ENCODE assay signal across 21 cellular contexts in genomic region chr11:110962907-110963306, GRCh38.
DNase-seq lines count a peak whose midpoint lies in the region; FAIRE-seq lines count a peak whose summit lies in the region.
"Had no signal": no experiment of that assay in that cellular context is flagged by ENCODE, and none has a peak within 500 bp of the region (broad histone marks: within the 10 kb centered on the region; RNA-seq: fewer than 3 reads in every experiment).

No MANE protein-coding gene starts in this region.

- H3K9me3 Mint-ChIP-seq in activated CD4-positive, alpha-beta memory T cell treated with anti-CD3 and anti-CD28 coated beads, Interleukin-2, amount 10 ng/mL, durations not matched to agents 7 days and 5 days, result no peaks in the 10 kb centered on the region
- no peaks in the 10 kb centered on the region for H3K9me3 Mint-ChIP-seq in T-helper 2 cell treated with Interferon-gamma antibody and Interleukin-4, amounts not matched to agents 5 μg/mL and 100 μg/mL, for 36 hours
- H3K9me3 Mint-ChIP-seq: GM23338 had no signal

- no peak overlapping the region for H3K4me3 Mint-ChIP-seq in activated CD4-positive, alpha-beta memory T cell treated with anti-CD3 and anti-CD28 coated beads, Interleukin-2, amount 10 ng/mL, durations not matched to agents 7 days and 5 days
- no peak overlapping the region for H3K4me3 Mint-ChIP-seq in T-helper 2 cell treated with Interferon-gamma antibody and Interleukin-4, amounts not matched to agents 5 μg/mL and 100 μg/mL, for 36 hours
- H3K4me3 Mint-ChIP-seq: CD4-positive, CD25-positive, alpha-beta regulatory T cell; GM23338 had no signal

- FAIRE-seq in endometrium (lab: Jason Lieb, UNC), result peak; percentile 93
- FAIRE-seq: G401.6, GM12878, GM18507 had no signal

- POLR2A ChIA-PET in activated CD4-positive, alpha-beta memory T cell treated with anti-CD3 and anti-CD28 coated beads, Interleukin-2, amount 10 ng/mL, durations not matched to agents 7 days and 5 days (lab: Charles Lee), result no interaction called here

- peak; percentile 25 for DNase-seq in DMS 273 treated with DMSO at 0.1 percent for 48 hours (lab: John Stamatoyannopoulos, UW)
- DNase-seq in NCI-H526 treated with DMSO at 0.1 percent for 48 hours (lab: John Stamatoyannopoulos, UW), result peak; percentile 85
- DNase-seq in iris pigment epithelial cell (ENCODE audit: low read depth), result peak; percentile 58
- no peak for DNase-seq in activated CD4-positive, alpha-beta memory T cell treated with anti-CD3 and anti-CD28 coated beads, Interleukin-2, amount 10 ng/mL, durations not matched to agents 7 days and 5 days
- DNase-seq in KG1 (lab: John Stamatoyannopoulos, UW), result no peak
- DNase-seq in T-helper 2 cell treated with Interferon-gamma antibody and Interleukin-4, amounts not matched to agents 5 μg/mL and 100 μg/mL, for 36 hours (ENCODE audit: low spot score), result no peak
- DNase-seq: AML-193; Calu3; CD4-positive, CD25-positive, alpha-beta regulatory T cell; DMS79 treated with DMSO at 0.1 percent for 48 hours; NCI-H1048; NCI-H1436 treated with DMSO at 0.1 percent for 48 hours; NCI-H2081 treated with DMSO at 0.1 percent for 48 hours; NCI-H2227 treated with DMSO at 0.1 percent for 48 hours; NCI-H524; SJCRH30 had no signal

- H3K36me3 Mint-ChIP-seq in activated CD4-positive, alpha-beta memory T cell treated with anti-CD3 and anti-CD28 coated beads, Interleukin-2, amount 10 ng/mL, durations not matched to agents 7 days and 5 days (ENCODE audit: low read depth), result no peaks in the 10 kb centered on the region
- H3K36me3 Mint-ChIP-seq in T-helper 2 cell treated with Interferon-gamma antibody and Interleukin-4, amounts not matched to agents 5 μg/mL and 100 μg/mL, for 36 hours (ENCODE audit: low read depth), result no peaks in the 10 kb centered on the region
- H3K36me3 Mint-ChIP-seq: CD4-positive, CD25-positive, alpha-beta regulatory T cell had no signal

- no peaks in the 10 kb centered on the region for H3K27me3 Mint-ChIP-seq in activated CD4-positive, alpha-beta memory T cell treated with anti-CD3 and anti-CD28 coated beads, Interleukin-2, amount 10 ng/mL, durations not matched to agents 7 days and 5 days
- H3K27me3 Mint-ChIP-seq in T-helper 2 cell treated with Interferon-gamma antibody and Interleukin-4, amounts not matched to agents 5 μg/mL and 100 μg/mL, for 36 hours (ENCODE audit: low read depth), result no peaks in the 10 kb centered on the region

- no peak overlapping the region for H3K27ac Mint-ChIP-seq in activated CD4-positive, alpha-beta memory T cell treated with anti-CD3 and anti-CD28 coated beads, Interleukin-2, amount 10 ng/mL, durations not matched to agents 7 days and 5 days
- H3K27ac Mint-ChIP-seq in T-helper 2 cell treated with Interferon-gamma antibody and Interleukin-4, amounts not matched to agents 5 μg/mL and 100 μg/mL, for 36 hours, result no peak overlapping the region
- H3K27ac Mint-ChIP-seq: CD4-positive, CD25-positive, alpha-beta regulatory T cell; GM23338 had no signal

- CTCF ChIA-PET in activated CD4-positive, alpha-beta memory T cell treated with anti-CD3 and anti-CD28 coated beads, Interleukin-2, amount 10 ng/mL, durations not matched to agents 7 days and 5 days (lab: Charles Lee), result no interaction called here

- no peaks in the 10 kb centered on the region for H3K4me1 Mint-ChIP-seq in activated CD4-positive, alpha-beta memory T cell treated with anti-CD3 and anti-CD28 coated beads, Interleukin-2, amount 10 ng/mL, durations not matched to agents 7 days and 5 days
- no peaks in the 10 kb centered on the region for H3K4me1 Mint-ChIP-seq in T-helper 2 cell treated with Interferon-gamma antibody and Interleukin-4, amounts not matched to agents 5 μg/mL and 100 μg/mL, for 36 hours (ENCODE audit: low read depth)
- H3K4me1 Mint-ChIP-seq: CD4-positive, CD25-positive, alpha-beta regulatory T cell; GM23338 had no signal

Comparison
In these comparisons a context has a peak if more than half of its experiments do, and no peak if none do; other contexts are left out.
1. DNase-seq: peak in DMS 273 treated with DMSO at 0.1 percent for 48 hours (single experiment), NCI-H526 treated with DMSO at 0.1 percent for 48 hours (single experiment) and iris pigment epithelial cell (single experiment); none in activated CD4-positive, alpha-beta memory T cell treated with anti-CD3 and anti-CD28 coated beads, Interleukin-2, amount 10 ng/mL, durations not matched to agents 7 days and 5 days (single experiment), KG1 (single experiment) and T-helper 2 cell treated with Interferon-gamma antibody and Interleukin-4, amounts not matched to agents 5 μg/mL and 100 μg/mL, for 36 hours (single experiment).